ENCODE assay signal across 23 cellular contexts in the genomic region with DNA sequence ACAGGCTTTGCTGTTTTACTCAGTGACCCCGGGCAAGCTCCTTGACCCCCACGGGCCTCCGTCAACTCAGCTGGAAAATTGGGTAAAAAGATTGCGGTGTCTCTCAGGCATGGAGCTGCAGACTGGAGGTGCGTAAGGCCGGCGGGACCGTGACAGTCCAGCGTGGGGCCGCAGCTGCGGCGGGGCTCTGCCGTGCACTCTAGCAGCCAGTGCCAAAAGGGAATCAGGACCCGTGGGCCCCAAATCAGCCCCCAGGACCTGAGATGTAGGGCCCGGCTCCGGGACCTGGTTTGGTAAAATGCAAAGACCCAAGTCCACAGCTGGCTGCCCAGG.
A peak's percentile ranks its signal among the peaks of the same experiment; 100 is the strongest.
DNase-seq lines count a peak whose midpoint lies in the region; ATAC-seq and TF ChIP-seq lines count a peak whose summit lies in the region.
"Had no signal": no experiment of that assay in that cellular context is flagged by ENCODE, and none has a peak within 500 bp of the region (broad histone marks: within the 10 kb centered on the region; RNA-seq: fewer than 3 reads in every experiment).

No MANE protein-coding gene starts in this region.

- H3K79me1 ChIP-seq in neuronal stem cell (ENCODE audit: low read depth, low read length), result no peaks in the 10 kb centered on the region

- no peaks in the 10 kb centered on the region for H3K36me3 ChIP-seq in neuronal stem cell (replicated peaks in 1 of 2; ENCODE audit: control insufficient read depth in 2 of 2, insufficient read depth in 2 of 2, low read length in 2 of 2)
- H3K36me3 ChIP-seq: BE2C; BLaER1 treated with 17β-estradiol and CSF1 and Interleukin-3, amounts not matched to agents 10 nM and 100 nM; HAP-1 had no signal

- TF ChIP-seq CTCF in brain (conservative IDR thresholded peaks at IDR 0.05) (no peak), nephron progenitor cell (IDR thresholded peaks at IDR 0.05) (no peak)

- peaks cover 0 to 99% (median 0%) of the 10 kb centered on the region in 3 experiments for H3K27me3 ChIP-seq in neuronal stem cell (ENCODE audit: control insufficient read depth in 3 of 3, insufficient read depth in 3 of 3, low read depth in 1 of 3, low read length in 3 of 3)

- no peak overlapping the region for H2AFZ ChIP-seq in neuronal stem cell (ENCODE audit: low read length)
- H2AFZ ChIP-seq: GM23338 had no signal

- no peak overlapping the region for H2BK120ac ChIP-seq in neuronal stem cell (ENCODE audit: low read depth, low read length)

- H3K4ac ChIP-seq in neuronal stem cell (ENCODE audit: low read length), result no peak overlapping the region

- DNase-seq in nephron progenitor cell (peak; percentile 57), neuronal stem cell (ENCODE audit: low spot score) (no peak)
- DNase-seq: 8988T; ACHN; AML-193; BE2C; CD4-positive, alpha-beta T cell; CD8-positive, alpha-beta memory T cell; DMS 273 treated with DMSO at 0.1 percent for 48 hours; DMS79; EL; GDM1; HFFc6 had no signal

- peak overlapping the region; percentile 92 for H3K18ac ChIP-seq in neuronal stem cell (ENCODE audit: low read length)

- no peak overlapping the region for H3K23ac ChIP-seq in neuronal stem cell (ENCODE audit: low read depth, low read length, poor library complexity)

- H3K27ac Mint-ChIP-seq in brain (peak overlapping the region in 3 of 5 experiments; percentile 79 to 93 (median 91)), nephron progenitor cell (no peak overlapping the region)
- H3K27ac Mint-ChIP-seq: CD4-positive, alpha-beta T cell; CD8-positive, alpha-beta memory T cell; GM23338; HFFc6 had no signal

- peak overlapping the region; percentile 27 for H3K9ac ChIP-seq in neuronal stem cell (ENCODE audit: low read depth, low read length, poor library complexity)
- H3K9ac ChIP-seq: BLaER1 treated with 17β-estradiol and CSF1 and Interleukin-3, amounts not matched to agents 10 nM and 100 nM had no signal

- H2BK5ac ChIP-seq in neuronal stem cell (ENCODE audit: low read length), result no peak overlapping the region

- WGBS in neuronal stem cell (ENCODE audit: extremely low coverage in 2 of 2, insufficient read length in 2 of 2, insufficient replicate concordance in 1 of 2), 2 donors, result no CpG with 5 or more reads among the region's 16 CpGs

- no peak overlapping the region for H3K14ac ChIP-seq in neuronal stem cell (ENCODE audit: low read length)

- peaks cover 97% of the 10 kb centered on the region for H3K4me1 Mint-ChIP-seq in brain
- peaks cover 85% of the 10 kb centered on the region for H3K4me1 Mint-ChIP-seq in nephron progenitor cell
- H3K4me1 Mint-ChIP-seq: CD14-positive monocyte; CD8-positive, alpha-beta memory T cell had no signal

- peaks cover 0 to 31% of the 10 kb centered on the region in 2 donors for H3K4me1 ChIP-seq in neuronal stem cell (ENCODE audit: control insufficient read depth in 2 of 2, insufficient read depth in 1 of 2, low read depth in 1 of 2, low read length in 2 of 2)
- H3K4me1 ChIP-seq: A549, BE2C, HAP-1 had no signal

- no peaks in the 10 kb centered on the region for H3K9me3 ChIP-seq in neuronal stem cell (replicated peaks in 1 of 2; ENCODE audit: control insufficient read depth in 2 of 2, insufficient read depth in 1 of 2, low read depth in 1 of 2, low read length in 2 of 2)
- H3K9me3 ChIP-seq: A549; BE2C; BLaER1 treated with 17β-estradiol and CSF1 and Interleukin-3, amounts not matched to agents 10 nM and 100 nM; HAP-1 had no signal

- peaks cover 15% of the 10 kb centered on the region for H3K27me3 Mint-ChIP-seq in brain
- H3K27me3 Mint-ChIP-seq in nephron progenitor cell (ENCODE audit: low read depth, poor library complexity), result peaks cover 79% of the 10 kb centered on the region
- H3K27me3 Mint-ChIP-seq: CD4-positive, alpha-beta T cell; CD8-positive, alpha-beta memory T cell had no signal

- ATAC-seq in GM18858 (IDR thresholded peaks at IDR 0.05; ENCODE audit: unreplicated experiment) (no peak), GM18511 (IDR thresholded peaks at IDR 0.05; ENCODE audit: unreplicated experiment) (no peak), GM21515 (IDR thresholded peaks at IDR 0.05; ENCODE audit: unreplicated experiment) (no peak)
- ATAC-seq: A549, GM12878 had no signal

- peak overlapping the region; percentile 52 for H2BK15ac ChIP-seq in neuronal stem cell (ENCODE audit: low read length)

- no peak overlapping the region for H2AK5ac ChIP-seq in neuronal stem cell (ENCODE audit: low read depth, low read length)

- H4K8ac ChIP-seq in neuronal stem cell (ENCODE audit: low read depth, low read length), result no peak overlapping the region

- peak overlapping the region in 4 of 5 experiments; percentile 68 to 79 (median 74) for H3K4me3 Mint-ChIP-seq in brain
- no peak overlapping the region for H3K4me3 Mint-ChIP-seq in nephron progenitor cell
- H3K4me3 Mint-ChIP-seq: CD14-positive monocyte; CD4-positive, alpha-beta T cell; CD8-positive, alpha-beta memory T cell; GM23338; HFFc6 had no signal

- peaks cover 0 to 2% (median 0%) of the 10 kb centered on the region in 5 experiments for H3K9me3 Mint-ChIP-seq in brain
- no peaks in the 10 kb centered on the region for H3K9me3 Mint-ChIP-seq in nephron progenitor cell
- H3K9me3 Mint-ChIP-seq: CD14-positive monocyte; CD4-positive, alpha-beta T cell; CD8-positive, alpha-beta memory T cell; GM23338 had no signal

- H3K4me2 ChIP-seq in neuronal stem cell (ENCODE audit: insufficient read depth, low read length, poor library complexity, severe bottlenecking), result no peak overlapping the region
- H3K4me2 ChIP-seq: A549; BLaER1 treated with 17β-estradiol and CSF1 and Interleukin-3, amounts not matched to agents 10 nM and 100 nM; GM23338 had no signal

- no peak overlapping the region for H2BK12ac ChIP-seq in neuronal stem cell (ENCODE audit: low read length)

- H4K91ac ChIP-seq in neuronal stem cell (ENCODE audit: low read depth, low read length, poor library complexity), result no peak overlapping the region

- no peak overlapping the region for H3K4me3 ChIP-seq in neuronal stem cell (ENCODE audit: low read length in 2 of 2)
- H3K4me3 ChIP-seq: A549; BLaER1 treated with 17β-estradiol and CSF1 and Interleukin-3, amounts not matched to agents 10 nM and 100 nM; GM12878; GM23338; HAP-1 had no signal

- H3K36me3 Mint-ChIP-seq in brain (no peaks in the 10 kb centered on the region), nephron progenitor cell (ENCODE audit: low read depth) (no peaks in the 10 kb centered on the region)
- H3K36me3 Mint-ChIP-seq: CD14-positive monocyte; CD8-positive, alpha-beta memory T cell had no signal

- no peak overlapping the region for H3K27ac ChIP-seq in neuronal stem cell (replicated peaks; ENCODE audit: low read length)
- H3K27ac ChIP-seq: A549; BLaER1 treated with 17β-estradiol and CSF1 and Interleukin-3, amounts not matched to agents 10 nM and 100 nM had no signal
